8 cellular contexts compared by ENCODE assay signal in genomic region chr1:172588296-172589291, GRCh38. TPM values are rescaled to one million over a fixed set of nuclear protein-coding genes. Genes with fewer than 3 reads are reported as not detected.
DNase-seq lines count a peak whose midpoint lies in the region; ATAC-seq and TF ChIP-seq lines count a peak whose summit lies in the region.
"Had no signal": no experiment of that assay in that cellular context is flagged by ENCODE, and none has a peak within 500 bp of the region (broad histone marks: within the 10 kb centered on the region; RNA-seq: fewer than 3 reads in every experiment).

No MANE protein-coding gene starts in this region.

- intact Hi-C loops in PC-3 (cut with micrococcal nuclease), result loop anchor here (1.0 to 5.0 kb wide), 9 partner anchors 14 to 144 kb away; partner anchors contain the start of gene PIGC

- H3K36me3 Mint-ChIP-seq in chondrocyte (ENCODE audit: low read depth), result peaks cover 32% of the 10 kb centered on the region

- H3K4me1 ChIP-seq in PC-3 (ENCODE audit: insufficient read depth, low read length), result peaks cover 61% of the 10 kb centered on the region
- H3K4me1 ChIP-seq in HAP-1, result peaks cover 4% of the 10 kb centered on the region

- H3K27me3 Mint-ChIP-seq in chondrocyte (ENCODE audit: low read depth), result no peaks in the 10 kb centered on the region

- H3K9me2 ChIP-seq in PC-3 (replicated peaks; ENCODE audit: low read length), result no peaks in the 10 kb centered on the region

- H3K27me3 ChIP-seq in PC-3 (ENCODE audit: low read length) (no peaks in the 10 kb centered on the region), HAP-1 (ENCODE audit: low read depth) (no peaks in the 10 kb centered on the region)
- H3K27me3 ChIP-seq: gastroesophageal sphincter had no signal

- in situ Hi-C loops in HAP-1 (cut with MboI; ENCODE audit: low sequenced_read_pairs), result no loop called here

- H3K4me3 Mint-ChIP-seq in chondrocyte (ENCODE audit: unreplicated experiment), result no peak overlapping the region

- H3K4me1 Mint-ChIP-seq in chondrocyte (ENCODE audit: low read depth), result peaks cover 29% of the 10 kb centered on the region

- H3K27ac Mint-ChIP-seq in chondrocyte (ENCODE audit: unreplicated experiment), result peak overlapping the region; percentile 70

- POLR2A ChIA-PET in PC-3 (lab: Charles Lee; ENCODE audit: unreplicated experiment), result interaction anchor here (0.5 to 1.7 kb wide), 6 partner anchors 14 to 839 kb away, joined by 3 to 17 read pairs (median 4); partner anchors contain the start of gene SUCO

- TF ChIP-seq CTCF in PC-3 (conservative IDR thresholded peaks at IDR 0.05; ENCODE audit: low read depth, low read length), result no peak
- no peak for TF ChIP-seq CTCF in chondrocyte (IDR thresholded peaks at IDR 0.05)

- peaks cover 22% of the 10 kb centered on the region for H3K79me2 ChIP-seq in PC-3 (ENCODE audit: low read length)

- peaks cover 34% of the 10 kb centered on the region for H3F3A ChIP-seq in PC-3 (ENCODE audit: low read length, unreplicated experiment)

- peak overlapping the region; percentile 75 for H3K27ac ChIP-seq in PC-3 (ENCODE audit: low read length)
- H3K27ac ChIP-seq: gastroesophageal sphincter had no signal

- peak overlapping the region; percentile 10 for H3K9ac ChIP-seq in PC-3 (ENCODE audit: low read length)

- TSS peak; percentile 71 for BruUV-seq in PC-3 (replicated peaks; lab: Mats Ljungman, UMichigan)

- H3K9me3 Mint-ChIP-seq in chondrocyte (ENCODE audit: low read depth), result no peaks in the 10 kb centered on the region

- no peak overlapping the region for H2AFZ ChIP-seq in PC-3 (ENCODE audit: low read length)

- CTCF ChIA-PET in PC-3 (lab: Charles Lee), result interaction anchor here (0.5 to 1.0 kb wide), 5 partner anchors 18 to 140 kb away, joined by 3 to 4 read pairs (median 3); no protein-coding TSS in a partner anchor

- H3K9me3 ChIP-seq in PC-3 (ENCODE audit: low read length) (no peaks in the 10 kb centered on the region), HAP-1 (no peaks in the 10 kb centered on the region)
- H3K9me3 ChIP-seq: gastroesophageal sphincter had no signal

- peaks cover 26% of the 10 kb centered on the region for H3K36me3 ChIP-seq in PC-3 (ENCODE audit: low read depth, low read length)
- H3K36me3 ChIP-seq in HAP-1 (replicated peaks), result peaks cover 29% of the 10 kb centered on the region

- peak; percentile 100 for DNase-seq in PC-3
- no peak for DNase-seq in chondrocyte (ENCODE audit: low spot score)
- peak; percentile 71 for DNase-seq in skeletal muscle cell (ENCODE audit: low read depth)
- no peak for DNase-seq in retina
- DNase-seq in HAP-1 (ENCODE audit: low spot score in 2 of 2), result no peak

- H3K4me3 ChIP-seq in PC-3 (ENCODE audit: low read length), result peak overlapping the region; percentile 46
- H3K4me3 ChIP-seq in skeletal muscle cell (ENCODE audit: low read depth, low read length), result no peak overlapping the region
- no peak overlapping the region for H3K4me3 ChIP-seq in HAP-1
- H3K4me3 ChIP-seq: gastroesophageal sphincter had no signal

- peak overlapping the region; percentile 70 for H3K4me2 ChIP-seq in PC-3 (ENCODE audit: low read length)

- no peaks in the 10 kb centered on the region for H4K20me1 ChIP-seq in PC-3 (ENCODE audit: low read length)

- ATAC-seq in GM21619 (IDR thresholded peaks at IDR 0.05; ENCODE audit: unreplicated experiment), result peak; percentile 69
- ATAC-seq in PC-3, result peak; percentile 90
- ATAC-seq in GM18873 (IDR thresholded peaks at IDR 0.05; ENCODE audit: low FRiP score, unreplicated experiment), result no peak
- ATAC-seq: gastroesophageal sphincter had no signal

RNA-seq across cellular contexts. Expression of gene SUCO, which starts 55.6 kb away (rescaled TPM):
- total RNA-seq in PC-3 (2014; rRNA removed) (72.0 and 81.3 TPM in 2 replicates), chondrocyte (34.1 to 36.8 TPM (median 35.2 TPM) in 3 replicates)

Comparison
In these comparisons a context has a peak if more than half of its experiments do, and no peak if none do; other contexts are left out.
1. DNase-seq: peak in PC-3 (single experiment) and skeletal muscle cell (single experiment); none in chondrocyte (single experiment), retina (single experiment) and HAP-1 (0 of 2).